Comparison of ENCODE assay signal across 8 cellular contexts in the genomic region with DNA sequence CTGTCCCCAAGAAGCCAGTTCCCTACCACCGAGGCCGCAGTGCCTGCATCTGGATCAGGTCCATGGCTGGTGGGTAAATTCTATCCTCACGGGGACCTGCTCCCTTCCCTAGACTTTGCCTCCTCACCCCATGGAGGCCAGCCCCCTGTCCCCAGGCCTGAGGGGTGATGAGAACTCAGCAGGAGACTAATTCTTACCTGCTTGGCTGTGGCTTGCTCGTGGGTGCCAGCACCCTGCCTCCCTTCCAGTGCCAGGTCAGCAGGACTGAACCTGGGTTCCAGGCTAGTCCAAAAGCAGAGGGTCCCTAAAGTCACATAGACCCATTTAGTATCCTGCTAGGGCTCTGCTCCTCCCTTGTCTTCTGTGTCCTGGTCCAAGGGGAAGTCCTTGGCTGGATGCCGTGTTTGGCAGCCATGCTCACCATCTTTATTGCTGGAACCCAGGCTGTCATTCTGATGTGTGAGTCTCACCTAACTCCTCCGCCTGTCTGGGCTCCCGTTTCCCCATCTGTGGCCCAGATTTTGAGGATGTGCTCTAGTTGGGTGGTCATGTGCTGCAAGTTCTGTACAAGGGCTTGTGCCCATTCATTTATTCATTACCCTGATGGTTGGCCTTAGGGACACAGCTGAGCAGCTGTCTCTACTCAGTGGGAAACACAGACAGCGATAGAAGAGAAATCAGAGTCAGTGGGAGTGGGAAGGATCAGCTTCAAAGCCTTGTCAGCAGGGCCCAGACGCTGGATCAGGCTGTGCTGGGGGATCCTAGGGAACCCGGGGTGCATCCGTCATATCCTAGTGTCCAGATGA. TPM values are rescaled to one million over a fixed set of nuclear protein-coding genes. Genes with fewer than 3 reads are reported as not detected.
A peak's percentile ranks its signal among the peaks of the same experiment; 100 is the strongest.
DNase-seq lines count a peak whose midpoint lies in the region; ATAC-seq and TF ChIP-seq lines count a peak whose summit lies in the region.

No MANE protein-coding gene starts in this region.

- no peak for TF ChIP-seq CTCF in thoracic aorta (IDR thresholded peaks at IDR 0.05)

- no peaks in the 10 kb centered on the region for H3K27me3 Mint-ChIP-seq in memory B cell

- H3K36me3 Mint-ChIP-seq in memory B cell = peaks cover 4% of the 10 kb centered on the region

- no peaks in the 10 kb centered on the region for H3K27me3 ChIP-seq in thoracic aorta (replicated peaks; ENCODE audit: insufficient read depth)

- H3K4me3 ChIP-seq in thoracic aorta = peak overlapping the region; percentile 81

- H3K36me3 ChIP-seq in thoracic aorta = no peaks in the 10 kb centered on the region

- H3K27ac ChIP-seq in cingulate gyrus (ENCODE audit: low read depth, low read length) = peak overlapping the region; percentile 88
- peak overlapping the region; percentile 81 to 82 for H3K27ac ChIP-seq in thoracic aorta

- peaks cover 15% of the 10 kb centered on the region for H3K4me1 Mint-ChIP-seq in memory B cell

- peak overlapping the region; percentile 86 for H3K27ac Mint-ChIP-seq in memory B cell

- DNase-seq in NCI-H446 treated with DMSO at 0.1 percent for 48 hours (lab: John Stamatoyannopoulos, UW) = peak; percentile 45
- no peak for DNase-seq in memory B cell (ENCODE audit: low spot score in 2 of 2)
- DNase-seq in thoracic aorta (ENCODE audit: low spot score) = no peak
- no peak for DNase-seq in NCI-H1417 (lab: John Stamatoyannopoulos, UW)
- no peak for DNase-seq in stimulated activated naive CD4-positive, alpha-beta T cell treated with Interleukin-2 at 50 U/mL for 16 hours (lab: John Stamatoyannopoulos, UW)

- H3K9me3 Mint-ChIP-seq in memory B cell = no peaks in the 10 kb centered on the region

- peaks cover 5 to 16% of the 10 kb centered on the region in 2 donors for H3K4me1 ChIP-seq in thoracic aorta (ENCODE audit: control insufficient read depth in 1 of 2, low read depth in 2 of 2)

- ATAC-seq in GM18868 (IDR thresholded peaks at IDR 0.05; ENCODE audit: unreplicated experiment) = peak; percentile 3
- no peak for ATAC-seq in memory B cell (ENCODE audit: low read depth)
- no peak for ATAC-seq in thoracic aorta (ENCODE audit: insufficient number of reproducible peaks, low FRiP score, low read depth)
- ATAC-seq in HG03175 (IDR thresholded peaks at IDR 0.05; ENCODE audit: unreplicated experiment) = no peak

- no peaks in the 10 kb centered on the region for H3K9me3 ChIP-seq in thoracic aorta

- peak overlapping the region; percentile 90 for H3K4me3 Mint-ChIP-seq in memory B cell

RNA-seq across cellular contexts. Expression of gene PLBD2, which starts 0.9 kb away (rescaled TPM):
- 100 to 1,000 TPM in 1 of 2 donors, 10 to 100 TPM in 1; 54.1 to 104 TPM for total RNA-seq in thoracic aorta

RNA-seq across cellular contexts. Expression of gene SLC8B1, which starts 24.4 kb away (rescaled TPM):
- total RNA-seq in thoracic aorta = 10 to 100 TPM; 41.7 to 85.1 TPM

RNA-seq across cellular contexts. Expression of gene SDS, which starts 44.4 kb away (rescaled TPM):
- 1 to 10 TPM in 1 of 2 donors, not detected in 1; 5.9 TPM for total RNA-seq in thoracic aorta
